Comparison of ENCODE assay signal across 17 cellular contexts in the genomic region with DNA sequence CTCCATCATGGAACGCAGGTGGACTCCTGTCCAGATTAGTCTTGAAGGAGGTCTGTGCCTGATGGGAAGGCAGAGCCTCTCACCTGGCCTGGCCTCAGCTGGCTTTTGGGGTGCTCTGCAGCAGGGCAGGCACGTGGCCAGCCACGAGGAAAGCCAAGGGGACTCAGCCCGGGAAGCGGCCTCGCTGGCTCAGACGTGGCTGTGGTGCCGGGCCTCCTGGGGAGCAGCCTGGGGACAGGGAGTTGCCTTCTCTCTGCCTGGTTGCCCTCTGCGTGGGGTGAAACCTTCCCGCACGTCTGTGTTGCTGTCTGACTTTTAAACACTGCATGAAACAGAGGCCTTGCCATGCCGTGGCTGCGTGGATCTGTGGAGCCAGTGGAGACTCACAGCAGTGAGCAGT. TPM values are rescaled to one million over a fixed set of nuclear protein-coding genes. Genes with fewer than 3 reads are reported as not detected.
DNase-seq lines count a peak whose midpoint lies in the region; ATAC-seq and TF ChIP-seq lines count a peak whose summit lies in the region.
"Had no signal": no experiment of that assay in that cellular context is flagged by ENCODE, and none has a peak within 500 bp of the region (broad histone marks: within the 10 kb centered on the region; RNA-seq: fewer than 3 reads in every experiment).

No MANE protein-coding gene starts in this region.

- no peak overlapping the region for H2BK15ac ChIP-seq in H9 (ENCODE audit: low read depth, low read length)

- H2BK12ac ChIP-seq in H9 (ENCODE audit: insufficient read length, low read depth, low read length): no peak overlapping the region

- H3K36me3 ChIP-seq in osteoblast (ENCODE audit: insufficient read depth, low read length): no peaks in the 10 kb centered on the region

- peaks cover 5% of the 10 kb centered on the region for H3K9me3 Mint-ChIP-seq in activated naive CD8-positive, alpha-beta T cell treated with anti-CD3 and anti-CD28 coated beads, Interleukin-2, amount 10 ng/mL, durations not matched to agents 7 days and 5 days
- H3K9me3 Mint-ChIP-seq in activated naive CD8-positive, alpha-beta T cell treated with anti-CD3 and anti-CD28 coated beads, Interleukin-2, amount 50 U/mL, for 24 hours: peaks cover 5% of the 10 kb centered on the region
- peaks cover 2% of the 10 kb centered on the region in 2 experiments; a peak in 4 of 5 replicates for H3K9me3 Mint-ChIP-seq in H9

- no peaks in the 10 kb centered on the region for H3K79me1 ChIP-seq in H9 (ENCODE audit: insufficient read depth, low read depth, low read length, poor library complexity, severe bottlenecking)

- no peak overlapping the region for H2BK20ac ChIP-seq in H9 (ENCODE audit: low read depth, low read length, poor library complexity, severe bottlenecking)

- H3K4me2 ChIP-seq in H9 (ENCODE audit: insufficient read depth, insufficient read length, low read length): no peak overlapping the region
- H3K4me2 ChIP-seq in osteoblast (ENCODE audit: insufficient read depth, low read length): no peak overlapping the region
- H3K4me2 ChIP-seq: BLaER1 treated with 17β-estradiol and CSF1 and Interleukin-3, amounts not matched to agents 10 nM and 100 nM had no signal

- no peak overlapping the region for H3K4me3 Mint-ChIP-seq in activated naive CD8-positive, alpha-beta T cell treated with anti-CD3 and anti-CD28 coated beads, Interleukin-2, amount 10 ng/mL, durations not matched to agents 7 days and 5 days
- H3K4me3 Mint-ChIP-seq in activated naive CD8-positive, alpha-beta T cell treated with anti-CD3 and anti-CD28 coated beads, Interleukin-2, amount 50 U/mL, for 24 hours: no peak overlapping the region
- H3K4me3 Mint-ChIP-seq in H9: no peak overlapping the region
- H3K4me3 Mint-ChIP-seq: CD4-positive, alpha-beta T cell; IgD-negative memory B cell had no signal

- H3T11ph ChIP-seq in H9 (ENCODE audit: low read length): no peak overlapping the region

- no peak overlapping the region for H3K14ac ChIP-seq in H9 (ENCODE audit: insufficient read depth, low read length)

- peaks cover 21% of the 10 kb centered on the region for H3K36me3 Mint-ChIP-seq in activated naive CD8-positive, alpha-beta T cell treated with anti-CD3 and anti-CD28 coated beads, Interleukin-2, amount 10 ng/mL, durations not matched to agents 7 days and 5 days
- H3K36me3 Mint-ChIP-seq in activated naive CD8-positive, alpha-beta T cell treated with anti-CD3 and anti-CD28 coated beads, Interleukin-2, amount 50 U/mL, for 24 hours (ENCODE audit: low read depth): peaks cover 24% of the 10 kb centered on the region
- H3K36me3 Mint-ChIP-seq in H9 (ENCODE audit: insufficient read depth in 1 of 3, low read depth in 3 of 3): peaks cover 2 to 8% (median 3%) of the 10 kb centered on the region in 3 experiments; a peak in 4 of 7 replicates

- H3K27ac ChIP-seq in H9 (ENCODE audit: insufficient read length, low read depth, low read length) (no peak overlapping the region), osteoblast (ENCODE audit: low read depth, low read length) (no peak overlapping the region)
- H3K27ac ChIP-seq: BLaER1 treated with 17β-estradiol and CSF1 and Interleukin-3, amounts not matched to agents 10 nM and 100 nM; GM23248 had no signal

- DNase-seq in activated naive CD8-positive, alpha-beta T cell treated with anti-CD3 and anti-CD28 coated beads, Interleukin-2, amount 10 ng/mL, durations not matched to agents 7 days and 5 days: peak; percentile 15
- DNase-seq in activated naive CD8-positive, alpha-beta T cell treated with anti-CD3 and anti-CD28 coated beads, Interleukin-2, amount 50 U/mL, for 24 hours: no peak
- DNase-seq in H9: peak; percentile 20
- peak; percentile 0 for DNase-seq in osteoblast (ENCODE audit: insufficient read length, low spot score, missing footprints)
- DNase-seq in NCI-H345 treated with DMSO at 0.1 percent for 48 hours (lab: John Stamatoyannopoulos, UW; ENCODE audit: unreplicated experiment): no peak
- no peak for DNase-seq in central memory CD4-positive, alpha-beta T cell
- DNase-seq: ACHN; Calu3; CD4-positive, alpha-beta T cell; DMS79; GM23248 had no signal

- no peak overlapping the region for H3K4me3 ChIP-seq in osteoblast (ENCODE audit: insufficient read depth, low read length)
- H3K4me3 ChIP-seq: BLaER1 treated with 17β-estradiol and CSF1 and Interleukin-3, amounts not matched to agents 10 nM and 100 nM; GM12878; GM23248 had no signal

- no peak for TF ChIP-seq CTCF in H9 (conservative IDR thresholded peaks at IDR 0.05)
- TF ChIP-seq CTCF in osteoblast (IDR thresholded peaks at IDR 0.05; ENCODE audit: extremely low read depth, low read depth, low read length): no peak

- no peak for ATAC-seq in activated naive CD8-positive, alpha-beta T cell treated with anti-CD3 and anti-CD28 coated beads, Interleukin-2, amount 10 ng/mL, durations not matched to agents 7 days and 5 days (ENCODE audit: low read depth)
- ATAC-seq in activated naive CD8-positive, alpha-beta T cell treated with anti-CD3 and anti-CD28 coated beads, Interleukin-2, amount 50 U/mL, for 24 hours: no peak
- ATAC-seq in HG03565 (IDR thresholded peaks at IDR 0.05; ENCODE audit: unreplicated experiment): no peak
- ATAC-seq: GM12878 had no signal

- no peak overlapping the region for H3K18ac ChIP-seq in H9 (ENCODE audit: insufficient read length, low read depth, low read length)

- no peak overlapping the region for H2AFZ ChIP-seq in H9 (ENCODE audit: low read length)
- no peak overlapping the region for H2AFZ ChIP-seq in osteoblast (ENCODE audit: low read length)
- H2AFZ ChIP-seq: GM23248 had no signal

- no peak overlapping the region for H4K91ac ChIP-seq in H9 (ENCODE audit: insufficient read length, low read depth, low read length)

- H3K27ac Mint-ChIP-seq in activated naive CD8-positive, alpha-beta T cell treated with anti-CD3 and anti-CD28 coated beads, Interleukin-2, amount 10 ng/mL, durations not matched to agents 7 days and 5 days: no peak overlapping the region
- no peak overlapping the region for H3K27ac Mint-ChIP-seq in activated naive CD8-positive, alpha-beta T cell treated with anti-CD3 and anti-CD28 coated beads, Interleukin-2, amount 50 U/mL, for 24 hours
- H3K27ac Mint-ChIP-seq in H9: no peak overlapping the region
- H3K27ac Mint-ChIP-seq: CD4-positive, alpha-beta T cell; IgD-negative memory B cell had no signal

- H3K27me3 ChIP-seq in H9 (ENCODE audit: insufficient read depth, low read length) (no peaks in the 10 kb centered on the region), osteoblast (ENCODE audit: insufficient read depth, low read length) (no peaks in the 10 kb centered on the region)
- H3K27me3 ChIP-seq: BLaER1 treated with 17β-estradiol and CSF1 and Interleukin-3, amounts not matched to agents 10 nM and 100 nM had no signal

- H4K8ac ChIP-seq in H9 (replicated peaks; ENCODE audit: insufficient read length, low read depth, low read length): no peak overlapping the region

- H3K9ac ChIP-seq in H9 (ENCODE audit: extremely low read depth, insufficient read length, low read length): no peak overlapping the region
- H3K9ac ChIP-seq: BLaER1 treated with 17β-estradiol and CSF1 and Interleukin-3, amounts not matched to agents 10 nM and 100 nM; GM23248 had no signal

- POLR2A ChIA-PET in activated naive CD8-positive, alpha-beta T cell treated with anti-CD3 and anti-CD28 coated beads, Interleukin-2, amount 10 ng/mL, durations not matched to agents 7 days and 5 days (lab: Charles Lee): no interaction called here

- H3K27me3 Mint-ChIP-seq in activated naive CD8-positive, alpha-beta T cell treated with anti-CD3 and anti-CD28 coated beads, Interleukin-2, amount 10 ng/mL, durations not matched to agents 7 days and 5 days: no peaks in the 10 kb centered on the region
- no peaks in the 10 kb centered on the region for H3K27me3 Mint-ChIP-seq in activated naive CD8-positive, alpha-beta T cell treated with anti-CD3 and anti-CD28 coated beads, Interleukin-2, amount 50 U/mL, for 24 hours
- peaks cover 4% of the 10 kb centered on the region for H3K27me3 Mint-ChIP-seq in H9 (ENCODE audit: low read depth)
- H3K27me3 Mint-ChIP-seq: CD4-positive, alpha-beta T cell; IgD-negative memory B cell had no signal

- H3K9me3 ChIP-seq in H9 (ENCODE audit: control insufficient read depth, low read depth, low read length) (no peaks in the 10 kb centered on the region), osteoblast (ENCODE audit: low read depth, low read length) (no peaks in the 10 kb centered on the region)

- H3K23ac ChIP-seq in H9 (ENCODE audit: insufficient read length, low read depth, low read length): no peak overlapping the region

- no peak overlapping the region for H2AK5ac ChIP-seq in H9 (ENCODE audit: insufficient read length, low read length)

- H3K79me2 ChIP-seq in H9 (ENCODE audit: insufficient read depth, low read length) (no peaks in the 10 kb centered on the region), osteoblast (ENCODE audit: insufficient read depth, low read length) (no peaks in the 10 kb centered on the region)

- peaks cover 3% of the 10 kb centered on the region; the same call in 1 of the 2 replicates for H3K4me1 ChIP-seq in H9 (ENCODE audit: insufficient read depth, low read length)
- H3K4me1 ChIP-seq in osteoblast (ENCODE audit: insufficient read depth, low read length): no peaks in the 10 kb centered on the region
- H3K4me1 ChIP-seq: BLaER1 treated with 17β-estradiol and CSF1 and Interleukin-3, amounts not matched to agents 10 nM and 100 nM had no signal

- no peaks in the 10 kb centered on the region for H4K20me1 ChIP-seq in H9 (ENCODE audit: control insufficient read depth, insufficient read depth, insufficient read length)
- H4K20me1 ChIP-seq in osteoblast (ENCODE audit: insufficient read depth, low read length): no peaks in the 10 kb centered on the region

- H3K23me2 ChIP-seq in H9 (ENCODE audit: insufficient read length, low read depth, low read length, poor library complexity, severe bottlenecking): no peaks in the 10 kb centered on the region

- H3K4ac ChIP-seq in H9 (ENCODE audit: low read depth, low read length): no peak overlapping the region

- no peak overlapping the region for H2BK5ac ChIP-seq in H9 (ENCODE audit: insufficient read length, low read length)

- no peak overlapping the region for H4K5ac ChIP-seq in H9 (ENCODE audit: insufficient read length, low read depth, low read length)

- H3K4me1 Mint-ChIP-seq in activated naive CD8-positive, alpha-beta T cell treated with anti-CD3 and anti-CD28 coated beads, Interleukin-2, amount 10 ng/mL, durations not matched to agents 7 days and 5 days: no peaks in the 10 kb centered on the region
- H3K4me1 Mint-ChIP-seq in activated naive CD8-positive, alpha-beta T cell treated with anti-CD3 and anti-CD28 coated beads, Interleukin-2, amount 50 U/mL, for 24 hours: no peaks in the 10 kb centered on the region
- peaks cover 21 to 23% of the 10 kb centered on the region in 2 experiments for H3K4me1 Mint-ChIP-seq in H9

- no CpG with 5 or more reads among the region's 13 CpGs for WGBS in H9 (ENCODE audit: extremely low coverage, insufficient read length, low lambda C conversion rate)

- no peak overlapping the region for H2BK120ac ChIP-seq in H9 (ENCODE audit: low read depth, low read length, poor library complexity, severe bottlenecking)

- H3K56ac ChIP-seq in H9 (ENCODE audit: insufficient read length, low read depth, low read length): no peak overlapping the region

RNA-seq across cellular contexts. Expression of a gene that starts 45.0 kb away (rescaled TPM):
- under 1 TPM; 0.53 to 0.60 TPM for total RNA-seq in activated naive CD8-positive, alpha-beta T cell treated with anti-CD3 and anti-CD28 coated beads, Interleukin-2, amount 10 ng/mL, durations not matched to agents 7 days and 5 days
- total RNA-seq in H9 (2021) (not detected in 2 replicates), osteoblast (not detected in 2 replicates)
- total RNA-seq: A172, Calu3, G401, GM12878, GM23248 had no signal

RNA-seq across cellular contexts. Expression of a gene that starts 55.8 kb away (rescaled TPM):
- 1 to 10 TPM; 5.4 to 6.6 TPM for total RNA-seq in activated naive CD8-positive, alpha-beta T cell treated with anti-CD3 and anti-CD28 coated beads, Interleukin-2, amount 10 ng/mL, durations not matched to agents 7 days and 5 days
- total RNA-seq in H9 (2021) (1.4 and 1.6 TPM in 2 replicates), osteoblast (not detected in 2 replicates)
- total RNA-seq: A172, Calu3, G401, GM23248 had no signal

Comparison
In these comparisons a context has a peak if more than half of its experiments do, and no peak if none do; other contexts are left out.
1. DNase-seq: peak in activated naive CD8-positive, alpha-beta T cell treated with anti-CD3 and anti-CD28 coated beads, Interleukin-2, amount 10 ng/mL, durations not matched to agents 7 days and 5 days (single experiment), H9 (single experiment) and osteoblast (single experiment); none in activated naive CD8-positive, alpha-beta T cell treated with anti-CD3 and anti-CD28 coated beads, Interleukin-2, amount 50 U/mL, for 24 hours (single experiment), NCI-H345 treated with DMSO at 0.1 percent for 48 hours (single experiment) and central memory CD4-positive, alpha-beta T cell (single experiment).